In the genomic region with DNA sequence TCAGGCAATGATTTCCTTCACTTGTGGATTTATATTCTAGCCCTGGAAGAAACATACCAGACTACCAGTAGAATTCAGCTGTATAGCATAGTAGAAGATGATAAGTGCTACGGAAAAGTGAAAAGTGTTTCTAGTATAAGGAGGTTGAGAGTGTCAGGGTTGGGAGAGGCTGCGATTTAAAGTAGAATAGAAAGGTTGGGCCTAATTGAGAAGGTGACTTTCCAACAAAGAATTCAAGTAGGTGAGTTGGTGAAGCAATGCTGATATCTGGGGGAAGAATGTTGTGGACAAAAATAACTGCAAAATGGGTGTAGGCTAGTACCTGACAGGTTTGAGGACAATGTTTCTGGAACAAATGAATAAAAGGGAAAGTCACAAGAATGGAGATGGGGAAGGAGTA, we compare ENCODE assay signal across 25 cellular contexts. TPM values are rescaled to one million over a fixed set of nuclear protein-coding genes. Genes with fewer than 3 reads are reported as not detected.
DNase-seq lines count a peak whose midpoint lies in the region; ATAC-seq, FAIRE-seq and TF ChIP-seq lines count a peak whose summit lies in the region.
"Had no signal": no experiment of that assay in that cellular context is flagged by ENCODE, and none has a peak within 500 bp of the region (broad histone marks: within the 10 kb centered on the region; RNA-seq: fewer than 3 reads in every experiment).

No MANE protein-coding gene starts in this region.

- H2AFZ ChIP-seq in Karpas-422 (ENCODE audit: low read length) (peak overlapping the region; percentile 11; the same call in 1 of the 2 replicates), keratinocyte (ENCODE audit: control insufficient read depth, low read length) (no peak overlapping the region), smooth muscle cell (ENCODE audit: low read depth) (no peak overlapping the region)

- no peaks in the 10 kb centered on the region for H3K9me1 ChIP-seq in keratinocyte (ENCODE audit: control insufficient read depth, extremely low read depth, insufficient read depth, low read length)

- no peaks in the 10 kb centered on the region for H4K20me1 ChIP-seq in Karpas-422 (ENCODE audit: insufficient read depth, low read depth, low read length)
- H4K20me1 ChIP-seq in keratinocyte (ENCODE audit: control insufficient read depth, extremely low read depth, insufficient read depth, low read length): no peaks in the 10 kb centered on the region
- no peaks in the 10 kb centered on the region for H4K20me1 ChIP-seq in smooth muscle cell (ENCODE audit: low read depth)

- no peaks in the 10 kb centered on the region for H3K9me2 ChIP-seq in Karpas-422 (replicated peaks; ENCODE audit: insufficient read depth, low read length)

- no peak overlapping the region for H3K4me3 ChIP-seq in Karpas-422 (ENCODE audit: low read length)
- H3K4me3 ChIP-seq in bronchial epithelial cell (ENCODE audit: low read depth, low read length): no peak overlapping the region
- H3K4me3 ChIP-seq in keratinocyte (ENCODE audit: control insufficient read depth in 2 of 3, extremely low read depth in 1 of 3, insufficient read depth in 2 of 3, low read depth in 1 of 3, low read length in 3 of 3): no peak overlapping the region
- no peak overlapping the region for H3K4me3 ChIP-seq in smooth muscle cell
- H3K4me3 ChIP-seq: GM23248 had no signal

- TF ChIP-seq CTCF in bronchial epithelial cell (IDR thresholded peaks at IDR 0.05; ENCODE audit: insufficient read depth, low read length, severe bottlenecking): no peak
- TF ChIP-seq CTCF in keratinocyte (optimal IDR thresholded peaks at IDR 0.05 in 1 of 3, IDR thresholded peaks at IDR 0.05 in 1 of 3, conservative IDR thresholded peaks at IDR 0.05 in 1 of 3; ENCODE audit: extremely low read depth in 1 of 3, insufficient read depth in 2 of 3, low read length in 3 of 3): no peak
- no peak for TF ChIP-seq CTCF in smooth muscle cell (IDR thresholded peaks at IDR 0.05; ENCODE audit: borderline replicate concordance, insufficient read depth, poor library complexity, severe bottlenecking)
- TF ChIP-seq CTCF in GM20000 (IDR thresholded peaks at IDR 0.05; ENCODE audit: extremely low read depth, missing control alignments): no peak
- no peak for TF ChIP-seq CTCF in HFFc6 (IDR thresholded peaks at IDR 0.05)

- FAIRE-seq in bronchial epithelial cell (lab: Jason Lieb, UNC): no peak
- peak; percentile 20 for FAIRE-seq in keratinocyte (lab: Jason Lieb, UNC)
- FAIRE-seq: GM12891, H1 had no signal

- H3K79me2 ChIP-seq in Karpas-422 (ENCODE audit: low read length) (no peaks in the 10 kb centered on the region), keratinocyte (ENCODE audit: control insufficient read depth, insufficient read depth, low read length) (no peaks in the 10 kb centered on the region), smooth muscle cell (ENCODE audit: low read depth) (no peaks in the 10 kb centered on the region)

- H3K4me2 ChIP-seq in Karpas-422 (ENCODE audit: low read depth, low read length, poor library complexity, severe bottlenecking) (no peak overlapping the region), keratinocyte (ENCODE audit: control insufficient read depth, extremely low read depth, insufficient read depth, low read depth, low read length) (no peak overlapping the region), smooth muscle cell (peak overlapping the region; percentile 37)

- no peaks in the 10 kb centered on the region for H3K36me3 ChIP-seq in Karpas-422 (ENCODE audit: insufficient read depth, low read length)
- H3K36me3 ChIP-seq in bronchial epithelial cell (ENCODE audit: control insufficient read depth, insufficient read depth, low read length): no peaks in the 10 kb centered on the region
- H3K36me3 ChIP-seq in keratinocyte (ENCODE audit: control insufficient read depth in 2 of 2, extremely low read depth in 1 of 2, insufficient read depth in 2 of 2, low read length in 2 of 2): no peaks in the 10 kb centered on the region
- H3K36me3 ChIP-seq in smooth muscle cell (ENCODE audit: low read depth): no peaks in the 10 kb centered on the region

- H3K9me3 ChIP-seq in Karpas-422 (ENCODE audit: low read length) (no peaks in the 10 kb centered on the region), keratinocyte (ENCODE audit: control insufficient read depth, low read depth, low read length) (no peaks in the 10 kb centered on the region), smooth muscle cell (replicated peaks; ENCODE audit: low read depth) (no peaks in the 10 kb centered on the region)

- H3K27ac ChIP-seq in Karpas-422 (ENCODE audit: low read length) (no peak overlapping the region), keratinocyte (ENCODE audit: control insufficient read depth, insufficient read depth, low read length) (no peak overlapping the region), smooth muscle cell (ENCODE audit: low read depth) (no peak overlapping the region)
- H3K27ac ChIP-seq: GM23248 had no signal

- dilution Hi-C loops in keratinocyte (cut with MboI; ENCODE audit: extremely low pct_ligation_motif_present, low sequenced_read_pairs): no loop called here

- H3F3A ChIP-seq in smooth muscle cell (ENCODE audit: low read depth): no peaks in the 10 kb centered on the region

- no peak overlapping the region for H3K4me3 Mint-ChIP-seq in stimulated activated memory B cell treated with anti-CD40 and anti-IgM and Interleukin-4, amounts not matched to agents 10 μg/mL and 1 μg/mL and 100 μg/mL, for 72 hours
- no peak overlapping the region for H3K4me3 Mint-ChIP-seq in HFFc6
- H3K4me3 Mint-ChIP-seq: CD4-positive, alpha-beta memory T cell had no signal

- DNase-seq in Karpas-422: no peak
- peak; percentile 18 for DNase-seq in bronchial epithelial cell (ENCODE audit: low read depth)
- DNase-seq in keratinocyte (ENCODE audit: low read depth, low spot score): no peak
- DNase-seq in smooth muscle cell (lab: John Stamatoyannopoulos, UW; ENCODE audit: unreplicated experiment): no peak
- DNase-seq in GM20000 (ENCODE audit: low spot score): no peak
- no peak for DNase-seq in HFFc6
- no peak for DNase-seq in NCI-H526 (lab: John Stamatoyannopoulos, UW)
- DNase-seq: C1 segment of cervical spinal cord; Calu3; CD4-positive, alpha-beta memory T cell; COR-L47; DMS53; DMS79 treated with DMSO at 0.1 percent for 48 hours; GF-D8; GM23248; H7; HCEC 1CT had no signal

- H3K9ac ChIP-seq in Karpas-422 (ENCODE audit: low read length) (no peak overlapping the region), keratinocyte (ENCODE audit: control insufficient read depth, extremely low read depth, insufficient read depth, low read length) (no peak overlapping the region), smooth muscle cell (ENCODE audit: low read depth) (no peak overlapping the region)
- H3K9ac ChIP-seq: GM23248 had no signal

- peaks cover 11% of the 10 kb centered on the region for H3K4me1 Mint-ChIP-seq in stimulated activated memory B cell treated with anti-CD40 and anti-IgM and Interleukin-4, amounts not matched to agents 10 μg/mL and 1 μg/mL and 100 μg/mL, for 72 hours
- H3K4me1 Mint-ChIP-seq in HFFc6 (ENCODE audit: low read depth): peaks cover 24% of the 10 kb centered on the region

- no peaks in the 10 kb centered on the region for H3K9me3 Mint-ChIP-seq in stimulated activated memory B cell treated with anti-CD40 and anti-IgM and Interleukin-4, amounts not matched to agents 10 μg/mL and 1 μg/mL and 100 μg/mL, for 72 hours
- no peaks in the 10 kb centered on the region for H3K9me3 Mint-ChIP-seq in HFFc6

- no peak for ATAC-seq in stimulated activated memory B cell treated with anti-CD40 and anti-IgM and Interleukin-4, amounts not matched to agents 10 μg/mL and 1 μg/mL and 100 μg/mL, for 72 hours

- no peaks in the 10 kb centered on the region for H3K27me3 Mint-ChIP-seq in stimulated activated memory B cell treated with anti-CD40 and anti-IgM and Interleukin-4, amounts not matched to agents 10 μg/mL and 1 μg/mL and 100 μg/mL, for 72 hours
- no peaks in the 10 kb centered on the region for H3K27me3 Mint-ChIP-seq in HFFc6 (ENCODE audit: insufficient read depth)
- H3K27me3 Mint-ChIP-seq: CD4-positive, alpha-beta memory T cell had no signal

- no peaks in the 10 kb centered on the region for H3K36me3 Mint-ChIP-seq in stimulated activated memory B cell treated with anti-CD40 and anti-IgM and Interleukin-4, amounts not matched to agents 10 μg/mL and 1 μg/mL and 100 μg/mL, for 72 hours
- H3K36me3 Mint-ChIP-seq in HFFc6 (ENCODE audit: low read depth): no peaks in the 10 kb centered on the region
- H3K36me3 Mint-ChIP-seq: CD4-positive, alpha-beta memory T cell had no signal

- no peak overlapping the region for H3K27ac Mint-ChIP-seq in stimulated activated memory B cell treated with anti-CD40 and anti-IgM and Interleukin-4, amounts not matched to agents 10 μg/mL and 1 μg/mL and 100 μg/mL, for 72 hours
- no peak overlapping the region for H3K27ac Mint-ChIP-seq in HFFc6
- H3K27ac Mint-ChIP-seq: CD4-positive, alpha-beta memory T cell had no signal

- no peaks in the 10 kb centered on the region for H3K4me1 ChIP-seq in Karpas-422 (ENCODE audit: low read length)
- H3K4me1 ChIP-seq in keratinocyte (ENCODE audit: control insufficient read depth, extremely low read depth, insufficient read depth, low read length): peaks cover 12% of the 10 kb centered on the region
- no peaks in the 10 kb centered on the region for H3K4me1 ChIP-seq in smooth muscle cell (ENCODE audit: low read depth)

- 61% methylated on average over 2 of the region's 2 CpGs for WGBS in smooth muscle cell (ENCODE audit: low lambda C conversion rate)

- H3K27me3 ChIP-seq in Karpas-422 (ENCODE audit: low read length): no peaks in the 10 kb centered on the region
- H3K27me3 ChIP-seq in bronchial epithelial cell (ENCODE audit: control insufficient read depth, insufficient read depth, low read length): no peaks in the 10 kb centered on the region
- no peaks in the 10 kb centered on the region for H3K27me3 ChIP-seq in keratinocyte (ENCODE audit: control insufficient read depth, extremely low read depth, insufficient read depth, low read length)
- H3K27me3 ChIP-seq in smooth muscle cell (ENCODE audit: low read depth): no peaks in the 10 kb centered on the region

RNA-seq across cellular contexts. Expression of gene TMEM207, which starts 22.6 kb away (rescaled TPM):
- total RNA-seq in Karpas-422 (2014; rRNA removed; shearing (Covaris generic); ENCODE audit: low replicate concordance): not detected in 2 replicates
- total RNA-seq in bronchial epithelial cell: not detected in 2 replicates
- polyA plus RNA-seq in keratinocyte: not detected in 3 replicates
- not detected for polyA plus RNA-seq in keratinocyte (2011; ENCODE audit: low read depth)
- not detected in 2 replicates for polyA plus RNA-seq in keratinocyte (2011; cell fraction: cytosol; rRNA removed)
- not detected in 2 replicates for polyA plus RNA-seq in keratinocyte (2011; cell fraction: nucleus; rRNA removed)
- not detected in 2 replicates for polyA plus RNA-seq in keratinocyte (2012; ENCODE audit: low replicate concordance)
- polyA minus RNA-seq in keratinocyte: not detected in 3 replicates
- polyA minus RNA-seq in keratinocyte (2011; cell fraction: cytosol; rRNA and poly(A)+ RNA removed): not detected
- not detected in 2 replicates for polyA minus RNA-seq in keratinocyte (2011; cell fraction: nucleus; rRNA and poly(A)+ RNA removed)
- not detected in 2 replicates for total RNA-seq in smooth muscle cell
- not detected in 2 replicates for polyA plus RNA-seq in smooth muscle cell
- not detected for total RNA-seq in HFFc6 (2021; fragmentation: NEBNext Ultra II Directional; extraction: Animal tissue kit (Norgen Biotek cat#: 25700))
- total RNA-seq: A673; CD4-positive, alpha-beta memory T cell; Daoy; G401; GM23248; H1; H7 had no signal
- polyA plus RNA-seq: BJ; CD4-positive, alpha-beta memory T cell; GM23248; H1 had no signal

RNA-seq across cellular contexts. Expression of gene CLDN16, which starts 39.1 kb away (rescaled TPM):
- total RNA-seq in Karpas-422 (2014; rRNA removed; shearing (Covaris generic); ENCODE audit: low replicate concordance): not detected in 2 replicates
- total RNA-seq in bronchial epithelial cell: 0.26 and 0.51 TPM in 2 replicates
- polyA plus RNA-seq in keratinocyte: 0.52 to 2.6 TPM (median 0.88 TPM) in 3 replicates
- 4.1 TPM for polyA plus RNA-seq in keratinocyte (2011; ENCODE audit: low read depth)
- 1.7 and 2.1 TPM in 2 replicates for polyA plus RNA-seq in keratinocyte (2011; cell fraction: cytosol; rRNA removed)
- polyA plus RNA-seq in keratinocyte (2011; cell fraction: nucleus; rRNA removed): 1.8 and 2.2 TPM in 2 replicates
- polyA plus RNA-seq in keratinocyte (2012; ENCODE audit: low replicate concordance): 0.40 and 6.2 TPM in 2 replicates
- 1.2 to 6.1 TPM (median 3.2 TPM) in 3 replicates for polyA minus RNA-seq in keratinocyte
- polyA minus RNA-seq in keratinocyte (2011; cell fraction: cytosol; rRNA and poly(A)+ RNA removed): not detected
- polyA minus RNA-seq in keratinocyte (2011; cell fraction: nucleus; rRNA and poly(A)+ RNA removed): 2.9 and 3.3 TPM in 2 replicates
- 0.13 and 0.45 TPM in 2 replicates for total RNA-seq in smooth muscle cell
- 0.40 TPM in 1 of 2 replicates, not detected in the other for polyA plus RNA-seq in smooth muscle cell
- total RNA-seq in HFFc6 (2021; fragmentation: NEBNext Ultra II Directional; extraction: Animal tissue kit (Norgen Biotek cat#: 25700)): under 1 TPM in 2 of 6 experiments, not detected in 4; 0.05 to 0.07 TPM
- total RNA-seq: A172; CD4-positive, alpha-beta memory T cell; G401; H1 had no signal
- polyA plus RNA-seq: BJ; CD4-positive, alpha-beta memory T cell; GM23248; H1 had no signal
